In genomic region chr17:75318211-75318610, GRCh38 we compare ENCODE assay signal across 16 cellular contexts. TPM values are rescaled to one million over a fixed set of nuclear protein-coding genes. Genes with fewer than 3 reads are reported as not detected.
DNase-seq lines count a peak whose midpoint lies in the region; ATAC-seq and TF ChIP-seq lines count a peak whose summit lies in the region.
"Had no signal": no experiment of that assay in that cellular context is flagged by ENCODE, and none has a peak within 500 bp of the region (broad histone marks: within the 10 kb centered on the region; RNA-seq: fewer than 3 reads in every experiment).

No MANE protein-coding gene starts in this region.

- H3K9me3 ChIP-seq in colonic mucosa, result no peaks in the 10 kb centered on the region
- no peaks in the 10 kb centered on the region for H3K9me3 ChIP-seq in sigmoid colon
- no peaks in the 10 kb centered on the region for H3K9me3 ChIP-seq in gastroesophageal sphincter
- H3K9me3 ChIP-seq in psoas muscle, result no peaks in the 10 kb centered on the region
- H3K9me3 ChIP-seq: upper lobe of right lung had no signal

- H3K4me1 ChIP-seq in colonic mucosa, result no peaks in the 10 kb centered on the region
- H3K4me1 ChIP-seq in sigmoid colon, result peaks cover 0 to 17% (median 6%) of the 10 kb centered on the region in 4 donors
- peaks cover 0 to 8% (median 0%) of the 10 kb centered on the region in 3 donors for H3K4me1 ChIP-seq in gastroesophageal sphincter
- no peaks in the 10 kb centered on the region for H3K4me1 ChIP-seq in psoas muscle

- ATAC-seq in gastroesophageal sphincter (no peak), psoas muscle (no peak)
- ATAC-seq: upper lobe of right lung had no signal

- TF ChIP-seq EP300 in sigmoid colon (IDR thresholded peaks at IDR 0.05) (no peak), gastroesophageal sphincter (IDR thresholded peaks at IDR 0.05) (no peak)

- TF ChIP-seq CTCF in colonic mucosa (IDR thresholded peaks at IDR 0.05) (no peak), sigmoid colon (IDR thresholded peaks at IDR 0.05) (no peak), gastroesophageal sphincter (IDR thresholded peaks at IDR 0.05) (no peak), psoas muscle (IDR thresholded peaks at IDR 0.05) (no peak)

- intact Hi-C loops in activated naive CD4-positive, alpha-beta T cell treated with anti-CD3 and anti-CD28 coated beads for 36 hours (cut with micrococcal nuclease), result no loop called here
- intact Hi-C loops in colonic mucosa (cut with DNase I) (no loop called here), sigmoid colon (cut with DNase I) (no loop called here), psoas muscle (cut with DNase I) (no loop called here)

- WGBS in sigmoid colon, 2 donors, result 80 to 85% methylated on average over 10 of the region's 10 CpGs
- 55 to 70% methylated on average over 8 to 10 of the region's 10 CpGs for WGBS in gastroesophageal sphincter (ENCODE audit: low coverage in 1 of 2), 2 donors
- 62 to 78% (median 73%) methylated on average over 10 of the region's 10 CpGs for WGBS in psoas muscle, 3 donors

- peaks cover 26% of the 10 kb centered on the region for H3K36me3 Mint-ChIP-seq in activated naive CD4-positive, alpha-beta T cell treated with anti-CD3 and anti-CD28 coated beads for 36 hours (ENCODE audit: low read depth)
- H3K36me3 Mint-ChIP-seq in IgD-negative memory B cell, result peaks cover 2% of the 10 kb centered on the region

- TF ChIP-seq POLR2A in sigmoid colon (IDR thresholded peaks at IDR 0.05) (no peak), gastroesophageal sphincter (IDR thresholded peaks at IDR 0.05) (no peak)

- CTCF ChIA-PET in activated naive CD4-positive, alpha-beta T cell treated with anti-CD3 and anti-CD28 coated beads for 36 hours (lab: Charles Lee), result interaction anchor here (0.6 to 1.2 kb wide), 2 partner anchors 19 to 198 kb away, joined by 3 to 4 read pairs; partner anchors contain the start of gene TSEN54

- H3K9me3 Mint-ChIP-seq in activated naive CD4-positive, alpha-beta T cell treated with anti-CD3 and anti-CD28 coated beads for 36 hours, result no peaks in the 10 kb centered on the region
- H3K9me3 Mint-ChIP-seq in IgD-negative memory B cell, result no peaks in the 10 kb centered on the region
- H3K9me3 Mint-ChIP-seq: activated T-helper 2 cell treated with anti-CD3 and anti-CD28 coated beads, Interferon-gamma antibody, Interleukin-2, Interleukin-4, amounts not matched to agents 10 μg/mL and 5 μg/mL and 100 μg/mL, durations not matched to agents 14 hours and 24 hours and 36 hours; CD4-positive, alpha-beta T cell had no signal

- peaks cover 25% of the 10 kb centered on the region for H3K4me1 Mint-ChIP-seq in activated naive CD4-positive, alpha-beta T cell treated with anti-CD3 and anti-CD28 coated beads for 36 hours (ENCODE audit: low read depth)
- peaks cover 40 to 47% (median 44%) of the 10 kb centered on the region in 3 donors for H3K4me1 Mint-ChIP-seq in IgD-negative memory B cell

- DNase-seq in activated naive CD4-positive, alpha-beta T cell treated with anti-CD3 and anti-CD28 coated beads for 36 hours, result no peak
- DNase-seq in activated naive CD4-positive, alpha-beta T cell treated with anti-CD3 and anti-CD28 coated beads, Interleukin-2, amount 50 U/mL, for 16 hours, result no peak
- DNase-seq in colonic mucosa, result no peak
- DNase-seq in sigmoid colon, result no peak
- no peak for DNase-seq in RKO (ENCODE audit: low spot score)
- no peak for DNase-seq in psoas muscle
- DNase-seq: activated CD8-positive, alpha-beta memory T cell treated with anti-CD3 and anti-CD28 coated beads for 24 hours; CD4-positive, alpha-beta T cell; NCI-H774; SW 1271; upper lobe of right lung had no signal

- H3K27me3 ChIP-seq in colonic mucosa (no peaks in the 10 kb centered on the region), sigmoid colon (no peaks in the 10 kb centered on the region), gastroesophageal sphincter (no peaks in the 10 kb centered on the region), psoas muscle (ENCODE audit: insufficient read depth in 3 of 3, low read length in 2 of 3) (no peaks in the 10 kb centered on the region)
- H3K27me3 ChIP-seq: upper lobe of right lung had no signal

- peak overlapping the region; percentile 56 for H3K27ac Mint-ChIP-seq in activated naive CD4-positive, alpha-beta T cell treated with anti-CD3 and anti-CD28 coated beads for 36 hours
- peak overlapping the region; percentile 92 to 95 (median 94) for H3K27ac Mint-ChIP-seq in IgD-negative memory B cell
- H3K27ac Mint-ChIP-seq: activated T-helper 2 cell treated with anti-CD3 and anti-CD28 coated beads, Interferon-gamma antibody, Interleukin-2, Interleukin-4, amounts not matched to agents 10 μg/mL and 5 μg/mL and 100 μg/mL, durations not matched to agents 14 hours and 24 hours and 36 hours had no signal

- H3K27me3 Mint-ChIP-seq in activated naive CD4-positive, alpha-beta T cell treated with anti-CD3 and anti-CD28 coated beads for 36 hours (ENCODE audit: low read depth), result no peaks in the 10 kb centered on the region
- no peaks in the 10 kb centered on the region for H3K27me3 Mint-ChIP-seq in IgD-negative memory B cell
- H3K27me3 Mint-ChIP-seq: CD4-positive, alpha-beta T cell had no signal

- no peak overlapping the region for H3K4me3 ChIP-seq in colonic mucosa
- H3K4me3 ChIP-seq in sigmoid colon, result no peak overlapping the region
- no peak overlapping the region for H3K4me3 ChIP-seq in gastroesophageal sphincter
- H3K4me3 ChIP-seq in psoas muscle, result no peak overlapping the region
- H3K4me3 ChIP-seq: skin epidermis, upper lobe of right lung had no signal

- no peak overlapping the region for H3K9ac ChIP-seq in colonic mucosa (ENCODE audit: low read depth in 2 of 2, low read length in 2 of 2)
- H3K9ac ChIP-seq: parathyroid adenoma had no signal

- peaks cover 5% of the 10 kb centered on the region for H3K36me3 ChIP-seq in colonic mucosa
- H3K36me3 ChIP-seq in sigmoid colon, result peaks cover 5 to 44% (median 15%) of the 10 kb centered on the region in 4 donors
- peaks cover 0 to 63% of the 10 kb centered on the region in 2 donors for H3K36me3 ChIP-seq in gastroesophageal sphincter
- H3K36me3 ChIP-seq in psoas muscle (ENCODE audit: insufficient read depth in 1 of 2, low read depth in 1 of 2), result peaks cover 0 to 45% of the 10 kb centered on the region in 2 donors

- no peak overlapping the region for H3K4me3 Mint-ChIP-seq in activated naive CD4-positive, alpha-beta T cell treated with anti-CD3 and anti-CD28 coated beads for 36 hours
- H3K4me3 Mint-ChIP-seq in IgD-negative memory B cell, result peak overlapping the region in 3 of 4 donors; percentile 22 to 63 (median 33)
- H3K4me3 Mint-ChIP-seq: CD4-positive, alpha-beta T cell had no signal

- H3K27ac ChIP-seq in colonic mucosa, result peak overlapping the region; percentile 17
- peak overlapping the region in 3 of 4 donors; percentile 7 to 31 (median 21) for H3K27ac ChIP-seq in sigmoid colon
- H3K27ac ChIP-seq in gastroesophageal sphincter, result no peak overlapping the region
- no peak overlapping the region for H3K27ac ChIP-seq in psoas muscle
- H3K27ac ChIP-seq: parathyroid adenoma, upper lobe of right lung had no signal

RNA-seq across cellular contexts. Expression of gene SLC25A19, which starts 29.0 kb away (rescaled TPM):
- total RNA-seq in activated naive CD4-positive, alpha-beta T cell treated with anti-CD3 and anti-CD28 coated beads for 36 hours, result 10 to 100 TPM; 47.5 to 48.4 TPM
- polyA plus RNA-seq in IgD-negative memory B cell (22.0 TPM), sigmoid colon (10 to 100 TPM in 2 of 3 donors, 1 to 10 TPM in 1; 5.4 to 20.1 (median 12.0) TPM), psoas muscle (10 to 100 TPM; 24.9 to 52.7 (median 34.5) TPM)
- total RNA-seq in colonic mucosa (10 to 100 TPM in 1 of 2 donors, 1 to 10 TPM in 1; 9.8 to 24.8 TPM), sigmoid colon (10 to 100 TPM in 3 of 4 donors, 1 to 10 TPM in 1; 8.7 to 19.6 (median 14.7) TPM), gastroesophageal sphincter (10 to 100 TPM in 3 of 4 donors, 1 to 10 TPM in 1; 7.3 to 14.5 (median 13.4) TPM), psoas muscle (10 to 100 TPM; 11.3 to 41.7 (median 16.0) TPM)

RNA-seq across cellular contexts. Expression of gene MIF4GD, which starts 47.2 kb away (rescaled TPM):
- total RNA-seq in activated naive CD4-positive, alpha-beta T cell treated with anti-CD3 and anti-CD28 coated beads for 36 hours, result 10 to 100 TPM; 43.4 to 45.3 TPM
- polyA plus RNA-seq in IgD-negative memory B cell (103 TPM), sigmoid colon (10 to 100 TPM; 15.0 to 33.5 (median 19.0) TPM), psoas muscle (10 to 100 TPM; 27.9 to 44.8 (median 32.2) TPM)
- total RNA-seq in colonic mucosa (10 to 100 TPM; 18.5 to 19.2 TPM), sigmoid colon (10 to 100 TPM; 18.1 to 40.7 (median 26.2) TPM), gastroesophageal sphincter (10 to 100 TPM; 28.5 to 50.7 (median 44.4) TPM), psoas muscle (10 to 100 TPM; 19.2 to 45.8 (median 37.6) TPM)

RNA-seq across cellular contexts. Expression of gene MRPS7, which starts 56.5 kb away (rescaled TPM):
- total RNA-seq in activated naive CD4-positive, alpha-beta T cell treated with anti-CD3 and anti-CD28 coated beads for 36 hours, result 10 to 100 TPM; 73.3 to 78.3 TPM
- 101 TPM for polyA plus RNA-seq in IgD-negative memory B cell
- 100 to 1,000 TPM in 1 of 2 donors, 10 to 100 TPM in 1; 62.9 to 118 TPM for total RNA-seq in colonic mucosa
- 10 to 100 TPM; 26.6 to 51.5 (median 39.2) TPM for total RNA-seq in sigmoid colon
- 10 to 100 TPM; 73.3 to 96.4 (median 73.4) TPM for polyA plus RNA-seq in sigmoid colon
- total RNA-seq in gastroesophageal sphincter, result 10 to 100 TPM; 35.0 to 46.4 (median 38.3) TPM
- total RNA-seq in psoas muscle, result 100 to 1,000 TPM; 105 to 161 (median 131) TPM
- 100 to 1,000 TPM in 2 of 3 donors, 10 to 100 TPM in 1; 98.2 to 165 (median 122) TPM for polyA plus RNA-seq in psoas muscle

RNA-seq across cellular contexts. Expression of gene GGA3, which starts 56.8 kb away (rescaled TPM):
- total RNA-seq in activated naive CD4-positive, alpha-beta T cell treated with anti-CD3 and anti-CD28 coated beads for 36 hours, result 10 to 100 TPM; 65.7 to 66.1 TPM
- polyA plus RNA-seq in IgD-negative memory B cell (27.8 TPM), sigmoid colon (10 to 100 TPM; 10.2 to 35.8 (median 12.0) TPM), psoas muscle (10 to 100 TPM; 13.8 to 37.4 (median 27.3) TPM)
- total RNA-seq in colonic mucosa (10 to 100 TPM; 32.5 to 48.4 TPM), sigmoid colon (10 to 100 TPM; 16.0 to 22.1 (median 17.9) TPM), gastroesophageal sphincter (10 to 100 TPM; 19.5 to 27.8 (median 24.5) TPM), psoas muscle (10 to 100 TPM; 21.3 to 40.6 (median 30.2) TPM)

Comparison
In these comparisons a context has a peak if more than half of its experiments do, and no peak if none do; other contexts are left out.
1. H3K27ac ChIP-seq: peak in colonic mucosa (single experiment) and sigmoid colon (3 of 4); none in gastroesophageal sphincter (0 of 4) and psoas muscle (single experiment).